Comparison of ENCODE assay signal across 9 cellular contexts in the genomic region with DNA sequence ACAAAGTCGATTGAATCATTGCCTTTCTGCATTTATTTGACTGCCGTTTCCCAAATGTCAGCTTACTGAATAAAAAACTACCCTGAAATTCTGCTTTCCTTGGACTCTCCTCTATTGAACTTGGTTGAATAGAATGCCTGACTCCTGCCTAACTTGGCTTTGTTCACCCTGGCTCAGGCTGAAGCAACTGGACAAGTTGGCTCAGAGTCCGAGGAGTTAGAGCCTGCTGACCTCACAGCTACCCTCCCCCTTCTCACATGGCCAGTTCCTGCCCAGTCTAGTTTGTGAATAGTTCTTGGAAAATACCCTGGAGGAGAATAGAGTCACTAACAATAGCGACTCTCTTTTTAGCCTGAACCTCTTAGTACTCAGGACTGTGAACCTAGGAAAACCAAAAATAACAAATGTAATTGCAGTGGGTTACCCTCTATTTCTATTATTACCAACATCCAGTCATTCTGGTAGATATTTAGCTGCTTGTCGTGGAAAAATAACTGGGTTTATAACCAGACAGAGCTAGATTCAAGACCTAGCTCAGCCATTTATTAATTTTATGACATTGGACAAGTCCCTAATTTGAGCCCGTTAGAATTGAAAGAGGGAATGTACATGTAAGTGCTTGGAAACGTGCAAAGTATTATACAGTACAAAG. TPM values are rescaled to one million over a fixed set of nuclear protein-coding genes. Genes with fewer than 3 reads are reported as not detected.
DNase-seq lines count a peak whose midpoint lies in the region; ATAC-seq and TF ChIP-seq lines count a peak whose summit lies in the region.
"Had no signal": no experiment of that assay in that cellular context is flagged by ENCODE, and none has a peak within 500 bp of the region (broad histone marks: within the 10 kb centered on the region; RNA-seq: fewer than 3 reads in every experiment).

No MANE protein-coding gene starts in this region.

- no peaks in the 10 kb centered on the region for H3K27me3 ChIP-seq in layer of hippocampus (ENCODE audit: control insufficient read depth, insufficient read depth, low read length)
- no peaks in the 10 kb centered on the region for H3K27me3 ChIP-seq in skeletal muscle tissue (ENCODE audit: control insufficient read depth in 3 of 3, insufficient read depth in 3 of 3, low read length in 3 of 3)

- TF ChIP-seq CTCF in GM13977 (IDR thresholded peaks at IDR 0.05; ENCODE audit: extremely low read depth, insufficient read depth, missing control alignments) = no peak

- H3K4me3 Mint-ChIP-seq in activated CD8-positive, alpha-beta memory T cell treated with anti-CD3 and anti-CD28 coated beads, Interleukin-2, amount 10 ng/mL, durations not matched to agents 7 days and 5 days = no peak overlapping the region
- H3K4me3 Mint-ChIP-seq: mesothelial cell of epicardium had no signal

- H3K9ac ChIP-seq in skeletal muscle tissue (ENCODE audit: low read depth in 1 of 3, low read length in 3 of 3) = peak overlapping the region; percentile 40 to 69 (median 51)

- H3K9me3 Mint-ChIP-seq in activated CD8-positive, alpha-beta memory T cell treated with anti-CD3 and anti-CD28 coated beads, Interleukin-2, amount 10 ng/mL, durations not matched to agents 7 days and 5 days (ENCODE audit: low read depth) = no peaks in the 10 kb centered on the region
- H3K9me3 Mint-ChIP-seq: mesothelial cell of epicardium had no signal

- peaks cover 7% of the 10 kb centered on the region for H3K27me3 Mint-ChIP-seq in activated CD8-positive, alpha-beta memory T cell treated with anti-CD3 and anti-CD28 coated beads, Interleukin-2, amount 10 ng/mL, durations not matched to agents 7 days and 5 days

- no peaks in the 10 kb centered on the region for H3K9me3 ChIP-seq in skeletal muscle tissue (ENCODE audit: control insufficient read depth in 3 of 3, low read length in 3 of 3)

- ATAC-seq in activated CD8-positive, alpha-beta memory T cell treated with anti-CD3 and anti-CD28 coated beads, Interleukin-2, amount 10 ng/mL, durations not matched to agents 7 days and 5 days = no peak
- no peak for ATAC-seq in GM21528 (IDR thresholded peaks at IDR 0.05; ENCODE audit: low FRiP score, unreplicated experiment)

- CTCF ChIA-PET in activated CD8-positive, alpha-beta memory T cell treated with anti-CD3 and anti-CD28 coated beads, Interleukin-2, amount 10 ng/mL, durations not matched to agents 7 days and 5 days (lab: Charles Lee) = no interaction called here

- no peaks in the 10 kb centered on the region for H3K4me1 Mint-ChIP-seq in activated CD8-positive, alpha-beta memory T cell treated with anti-CD3 and anti-CD28 coated beads, Interleukin-2, amount 10 ng/mL, durations not matched to agents 7 days and 5 days

- DNase-seq in GOT3 (lab: John Stamatoyannopoulos, UW) = peak; percentile 16
- peak; percentile 51 for DNase-seq in dermis blood vessel endothelial cell
- no peak for DNase-seq in DMS79 treated with DMSO at 0.1 percent for 48 hours (lab: John Stamatoyannopoulos, UW)
- no peak for DNase-seq in GM13977 (ENCODE audit: low spot score)
- DNase-seq in activated CD8-positive, alpha-beta memory T cell treated with anti-CD3 and anti-CD28 coated beads, Interleukin-2, amount 10 ng/mL, durations not matched to agents 7 days and 5 days = no peak

- H3K27ac ChIP-seq in layer of hippocampus (ENCODE audit: low read depth, low read length) (peak overlapping the region; percentile 19), skeletal muscle tissue (ENCODE audit: low read depth, low read length) (peak overlapping the region; percentile 93)

- H3K4me1 ChIP-seq in skeletal muscle tissue (ENCODE audit: control insufficient read depth in 3 of 3, insufficient read depth in 3 of 3, low read length in 3 of 3) = peaks cover 16 to 19% (median 17%) of the 10 kb centered on the region in 3 donors

- H3K36me3 ChIP-seq in skeletal muscle tissue (ENCODE audit: control insufficient read depth in 3 of 3, insufficient read depth in 3 of 3, low read length in 3 of 3) = no peaks in the 10 kb centered on the region

- in situ Hi-C loops in GM13977 (cut with MboI; ENCODE audit: low pct_unique_long_range_greater_than_20kb, low sequenced_read_pairs, unreplicated experiment) = no loop called here

- H3K27ac Mint-ChIP-seq in activated CD8-positive, alpha-beta memory T cell treated with anti-CD3 and anti-CD28 coated beads, Interleukin-2, amount 10 ng/mL, durations not matched to agents 7 days and 5 days = no peak overlapping the region
- H3K27ac Mint-ChIP-seq: mesothelial cell of epicardium had no signal

- peak overlapping the region in 1 of 3 donors; percentile 33 for H3K4me3 ChIP-seq in skeletal muscle tissue (ENCODE audit: low read length in 3 of 3)

- H3K36me3 Mint-ChIP-seq in activated CD8-positive, alpha-beta memory T cell treated with anti-CD3 and anti-CD28 coated beads, Interleukin-2, amount 10 ng/mL, durations not matched to agents 7 days and 5 days = no peaks in the 10 kb centered on the region
- H3K36me3 Mint-ChIP-seq: mesothelial cell of epicardium had no signal

RNA-seq across cellular contexts. Expression of gene NRBF2, which starts 17.3 kb away (rescaled TPM):
- 22.1 and 23.7 TPM in 2 replicates for total RNA-seq in dermis blood vessel endothelial cell
- 12.5 TPM for total RNA-seq in skeletal muscle tissue
- total RNA-seq in activated CD8-positive, alpha-beta memory T cell treated with anti-CD3 and anti-CD28 coated beads, Interleukin-2, amount 10 ng/mL, durations not matched to agents 7 days and 5 days = 10 to 100 TPM; 20.3 to 25.2 TPM

Comparison
In these comparisons a context has a peak if more than half of its experiments do, and no peak if none do; other contexts are left out.
1. DNase-seq: peak in GOT3 (single experiment) and dermis blood vessel endothelial cell (single experiment); none in DMS79 treated with DMSO at 0.1 percent for 48 hours (single experiment), GM13977 (single experiment) and activated CD8-positive, alpha-beta memory T cell treated with anti-CD3 and anti-CD28 coated beads, Interleukin-2, amount 10 ng/mL, durations not matched to agents 7 days and 5 days (single experiment).